Comparison of ENCODE assay signal across 27 cellular contexts in the genomic region with DNA sequence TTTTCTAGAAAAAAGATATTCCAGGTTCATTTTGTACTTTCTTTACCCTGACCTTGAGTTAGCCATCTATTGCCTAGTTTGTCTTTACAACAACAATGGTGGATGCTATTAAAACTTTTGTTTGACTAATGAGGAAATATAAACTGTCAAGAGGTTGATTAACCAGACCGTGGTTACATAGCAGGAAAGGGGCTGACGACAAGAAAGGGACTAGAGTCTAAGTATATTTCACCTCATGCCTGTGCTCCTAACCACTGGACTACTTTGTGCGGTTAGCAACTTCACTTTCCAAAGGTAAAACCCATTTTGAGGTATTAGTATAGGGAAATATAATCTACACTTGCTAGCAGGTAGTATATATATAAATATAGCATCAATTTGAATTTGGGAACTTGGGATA.
DNase-seq lines count a peak whose midpoint lies in the region; ATAC-seq and TF ChIP-seq lines count a peak whose summit lies in the region.
"Had no signal": no experiment of that assay in that cellular context is flagged by ENCODE, and none has a peak within 500 bp of the region (broad histone marks: within the 10 kb centered on the region; RNA-seq: fewer than 3 reads in every experiment).

No MANE protein-coding gene starts in this region.

- peaks cover 38% of the 10 kb centered on the region for H3K4me1 Mint-ChIP-seq in stimulated activated naive CD8-positive, alpha-beta T cell treated with anti-CD3 and anti-CD28 coated beads, Interleukin-15, Interleukin-2, amounts not matched to agents 100 ng/mL and 50 ng/mL, for 24 hours (ENCODE audit: low read depth)
- H3K4me1 Mint-ChIP-seq: IgD-negative memory B cell had no signal

- H2BK15ac ChIP-seq in IMR-90 (ENCODE audit: low read depth, low read length), result no peak overlapping the region

- peak overlapping the region; percentile 61; the same call in 1 of the 2 replicates for H2BK120ac ChIP-seq in IMR-90 (ENCODE audit: low read depth, low read length)

- H3K4me3 ChIP-seq in IMR-90 (ENCODE audit: insufficient read depth, low read depth, low read length) (no peak overlapping the region), PC-3 (ENCODE audit: low read length) (no peak overlapping the region), lower leg skin (ENCODE audit: low read depth, poor library complexity, severe bottlenecking) (no peak overlapping the region)
- H3K4me3 ChIP-seq: BLaER1 treated with 17β-estradiol and CSF1 and Interleukin-3, amounts not matched to agents 10 nM and 100 nM; MG63; SK-N-MC had no signal

- H3K9me1 ChIP-seq in IMR-90 (ENCODE audit: insufficient read depth, low read length), result 0 out of 2 replicates have a peak, but pooled peaks cover 4% of the 10 kb centered on the region

- in situ Hi-C loops in IMR-90 (cut with MboI; ENCODE audit: low sequenced_read_pairs), result no loop called here

- peaks cover 3% of the 10 kb centered on the region for H3K9me3 ChIP-seq in IMR-90 (ENCODE audit: control insufficient read depth, insufficient read depth, low read length)
- H3K9me3 ChIP-seq in PC-3 (ENCODE audit: low read length), result no peaks in the 10 kb centered on the region
- H3K9me3 ChIP-seq: Caco-2, MG63 had no signal

- no peak overlapping the region for H3K14ac ChIP-seq in IMR-90 (replicated peaks; ENCODE audit: low read depth, low read length)

- no peak overlapping the region for H3K4me2 ChIP-seq in IMR-90 (ENCODE audit: low read depth, low read length)
- no peak overlapping the region for H3K4me2 ChIP-seq in PC-3 (ENCODE audit: low read length)

- H3F3A ChIP-seq in PC-3 (ENCODE audit: low read length, unreplicated experiment), result peaks cover 16% of the 10 kb centered on the region

- intact Hi-C loops in IMR-90 (cut with micrococcal nuclease), result no loop called here
- intact Hi-C loops in PC-3 (cut with micrococcal nuclease), result loop anchor here (2.0 to 10.0 kb wide), 6 partner anchors 79 to 353 kb away; a partner anchor contains a TSS
- intact Hi-C loops in lower leg skin (cut with DNase I; ENCODE audit: low total_unique reads), result no loop called here

- H2BK5ac ChIP-seq in IMR-90 (ENCODE audit: low read depth, low read length, poor library complexity, severe bottlenecking), result no peak overlapping the region

- BruUV-seq in IMR-90 (replicated peaks; lab: Mats Ljungman, UMichigan) (no TSS peak), PC-3 (replicated peaks; lab: Mats Ljungman, UMichigan) (no TSS peak)

- peak overlapping the region; percentile 49; the same call in 1 of the 2 replicates for H2BK20ac ChIP-seq in IMR-90 (ENCODE audit: low read depth, low read length)

- no peak overlapping the region for H3K9ac ChIP-seq in IMR-90 (ENCODE audit: low read depth, low read length)
- no peak overlapping the region for H3K9ac ChIP-seq in PC-3 (ENCODE audit: low read length)
- H3K9ac ChIP-seq: BLaER1 treated with 17β-estradiol and CSF1 and Interleukin-3, amounts not matched to agents 10 nM and 100 nM had no signal

- TF ChIP-seq POLR2A in IMR-90 (IDR thresholded peaks at IDR 0.05; ENCODE audit: low read depth, low read length) (no peak), lower leg skin (IDR thresholded peaks at IDR 0.05) (no peak)

- H4K91ac ChIP-seq in IMR-90 (ENCODE audit: insufficient read depth, low read depth, low read length), result peak overlapping the region; percentile 43; the same call in 1 of the 2 replicates

- H3K27ac ChIP-seq in IMR-90 (ENCODE audit: insufficient read depth, low read length) (no peak overlapping the region), PC-3 (ENCODE audit: low read length) (peak overlapping the region; percentile 99)
- H3K27ac ChIP-seq: BLaER1 treated with 17β-estradiol and CSF1 and Interleukin-3, amounts not matched to agents 10 nM and 100 nM; SK-N-MC had no signal

- H3K27me3 Mint-ChIP-seq in stimulated activated naive CD8-positive, alpha-beta T cell treated with anti-CD3 and anti-CD28 coated beads, Interleukin-15, Interleukin-2, amounts not matched to agents 100 ng/mL and 50 ng/mL, for 24 hours, result peaks cover 5% of the 10 kb centered on the region

- no peak overlapping the region for H3K4me3 Mint-ChIP-seq in stimulated activated naive CD8-positive, alpha-beta T cell treated with anti-CD3 and anti-CD28 coated beads, Interleukin-15, Interleukin-2, amounts not matched to agents 100 ng/mL and 50 ng/mL, for 24 hours
- H3K4me3 Mint-ChIP-seq: CD4-positive, alpha-beta T cell; IgD-negative memory B cell; T-helper 1 cell treated with Interleukin-12 subunit alpha and Interleukin-12 subunit beta and Interleukin-4 antibody, amounts not matched to agents 30 μg/mL and 1 μg/mL, for 36 hours had no signal

- H4K20me1 ChIP-seq in IMR-90 (ENCODE audit: insufficient read depth, low read length) (no peaks in the 10 kb centered on the region), PC-3 (ENCODE audit: low read length) (no peaks in the 10 kb centered on the region)
- H4K20me1 ChIP-seq: BLaER1 treated with 17β-estradiol and CSF1 and Interleukin-3, amounts not matched to agents 10 nM and 100 nM had no signal

- CTCF ChIA-PET in IMR-90 (lab: Yijun Ruan, JAX) (no interaction called here), PC-3 (lab: Charles Lee) (no interaction called here)

- H3K18ac ChIP-seq in IMR-90 (ENCODE audit: low read depth, low read length), result no peak overlapping the region

- no peak overlapping the region for H3K4ac ChIP-seq in IMR-90 (ENCODE audit: low read depth, low read length)

- no peak overlapping the region for H2AFZ ChIP-seq in IMR-90 (replicated peaks; ENCODE audit: low read length, poor library complexity)
- no peak overlapping the region for H2AFZ ChIP-seq in PC-3 (ENCODE audit: low read length)

- ATAC-seq in stimulated activated naive CD8-positive, alpha-beta T cell treated with anti-CD3 and anti-CD28 coated beads, Interleukin-15, Interleukin-2, amounts not matched to agents 100 U/mL and 50 U/mL, for 24 hours, result no peak
- ATAC-seq in IMR-90 (ENCODE audit: low read depth), result no peak
- no peak for ATAC-seq in PC-3
- ATAC-seq in GM19035 (IDR thresholded peaks at IDR 0.05; ENCODE audit: unreplicated experiment), result no peak
- ATAC-seq in HG03039 (IDR thresholded peaks at IDR 0.05; ENCODE audit: unreplicated experiment), result no peak
- ATAC-seq in HG03469 (IDR thresholded peaks at IDR 0.05; ENCODE audit: unreplicated experiment), result no peak
- ATAC-seq: Panc1 had no signal

- no peak overlapping the region for H3K23ac ChIP-seq in IMR-90 (ENCODE audit: low read depth, low read length)

- H3K4me1 ChIP-seq in IMR-90 (ENCODE audit: control insufficient read depth, insufficient read depth, low read length) (peaks cover 3% of the 10 kb centered on the region; the same call in 1 of the 2 replicates), PC-3 (ENCODE audit: insufficient read depth, low read length) (peaks cover 38% of the 10 kb centered on the region)
- H3K4me1 ChIP-seq: Caco-2 had no signal

- no peak overlapping the region for H4K8ac ChIP-seq in IMR-90 (ENCODE audit: low read depth in 2 of 2, low read length in 2 of 2)

- H3K79me1 ChIP-seq in IMR-90 (ENCODE audit: low read depth in 1 of 2, low read length in 2 of 2), result no peaks in the 10 kb centered on the region

- H3K9me3 Mint-ChIP-seq in stimulated activated naive CD8-positive, alpha-beta T cell treated with anti-CD3 and anti-CD28 coated beads, Interleukin-15, Interleukin-2, amounts not matched to agents 100 ng/mL and 50 ng/mL, for 24 hours, result peaks cover 16% of the 10 kb centered on the region

- H3K36me3 Mint-ChIP-seq in stimulated activated naive CD8-positive, alpha-beta T cell treated with anti-CD3 and anti-CD28 coated beads, Interleukin-15, Interleukin-2, amounts not matched to agents 100 ng/mL and 50 ng/mL, for 24 hours (ENCODE audit: low read depth), result peaks cover 10% of the 10 kb centered on the region
- H3K36me3 Mint-ChIP-seq: IgD-negative memory B cell had no signal

- TF ChIP-seq RAD21 in IMR-90 (IDR thresholded peaks at IDR 0.05; ENCODE audit: low read length), result no peak

- H3K27me3 ChIP-seq in IMR-90 (ENCODE audit: control insufficient read depth, insufficient read depth, low read length) (no peaks in the 10 kb centered on the region), PC-3 (ENCODE audit: low read length) (no peaks in the 10 kb centered on the region)
- H3K27me3 ChIP-seq: BLaER1 treated with 17β-estradiol and CSF1 and Interleukin-3, amounts not matched to agents 10 nM and 100 nM; MG63 had no signal

- WGBS in IMR-90 (ENCODE audit: extremely low coverage in 2 of 2, insufficient read length in 1 of 2), 2 experiments, result no CpG with 5 or more reads among the region's 3 CpGs
- 84 to 89% methylated on average over 3 of the region's 3 CpGs for WGBS in lower leg skin, 2 donors

- DNase-seq in stimulated activated naive CD8-positive, alpha-beta T cell treated with anti-CD3 and anti-CD28 coated beads, Interleukin-15, Interleukin-2, amounts not matched to agents 100 U/mL and 50 U/mL, for 24 hours, result no peak
- DNase-seq in IMR-90 (no peak), PC-3 (no peak), lower leg skin (ENCODE audit: low spot score in 2 of 2) (no peak)
- DNase-seq: Caco-2; CD4-positive, alpha-beta T cell; DMS79 treated with DMSO at 0.1 percent for 48 hours; MG63; NCI-H1092; NCI-H1417 treated with DMSO at 0.1 percent for 48 hours; NCI-H1694 treated with DMSO at 0.1 percent for 48 hours; NCI-H446; NCI-H526; NCI-H82; NK-92 treated with Interleukin-12 subunit alpha and Interleukin-12 subunit beta, amount 100 ng/mL, for 24 hours; SIG-M5; SW 1271; T-helper 9 cell had no signal

- no peak overlapping the region for H4K5ac ChIP-seq in IMR-90 (ENCODE audit: low read depth, low read length)

- POLR2A ChIA-PET in IMR-90 (lab: Charles Lee; ENCODE audit: unreplicated experiment) (no interaction called here), PC-3 (lab: Charles Lee; ENCODE audit: unreplicated experiment) (no interaction called here)

- H3K36me3 ChIP-seq in IMR-90 (ENCODE audit: control insufficient read depth, insufficient read depth, low read length), result no peaks in the 10 kb centered on the region
- peaks cover 8% of the 10 kb centered on the region; the same call in 1 of the 2 replicates for H3K36me3 ChIP-seq in PC-3 (ENCODE audit: low read depth, low read length)
- H3K36me3 ChIP-seq: MG63 had no signal

- H3K9me2 ChIP-seq in PC-3 (replicated peaks; ENCODE audit: low read length), result no peaks in the 10 kb centered on the region

- no peak overlapping the region for H2AK9ac ChIP-seq in IMR-90 (replicated peaks; ENCODE audit: low read depth, low read length, poor library complexity)

- H2AK5ac ChIP-seq in IMR-90 (ENCODE audit: low read depth, low read length), result 0 out of 2 replicates have a peak overlapping the region, but pooled peaks have one; percentile 50

- TF ChIP-seq CTCF in IMR-90 (conservative IDR thresholded peaks at IDR 0.05; ENCODE audit: low read depth, low read length), result no peak
- TF ChIP-seq CTCF in PC-3 (conservative IDR thresholded peaks at IDR 0.05; ENCODE audit: low read depth, low read length), result no peak
- TF ChIP-seq CTCF in lower leg skin (IDR thresholded peaks at IDR 0.05), result no peak

- H3K56ac ChIP-seq in IMR-90 (ENCODE audit: extremely low read depth, insufficient read depth, low read length), result no peak overlapping the region

- no peaks in the 10 kb centered on the region for H3K79me2 ChIP-seq in PC-3 (ENCODE audit: low read length)

- H3K27ac Mint-ChIP-seq in stimulated activated naive CD8-positive, alpha-beta T cell treated with anti-CD3 and anti-CD28 coated beads, Interleukin-15, Interleukin-2, amounts not matched to agents 100 ng/mL and 50 ng/mL, for 24 hours, result peak overlapping the region; percentile 22
- H3K27ac Mint-ChIP-seq: CD4-positive, alpha-beta T cell; IgD-negative memory B cell; T-helper 1 cell treated with Interleukin-12 subunit alpha and Interleukin-12 subunit beta and Interleukin-4 antibody, amounts not matched to agents 30 μg/mL and 1 μg/mL, for 36 hours had no signal

- dilution Hi-C loops in IMR-90 (cut with HindIII; ENCODE audit: low sequenced_read_pairs, unreplicated experiment), result no loop called here
